Comparison of ENCODE assay signal across 1 cellular context in genomic region chr1:223720987-223721591, GRCh38.
TF ChIP-seq lines count a peak whose summit lies in the region.

No MANE protein-coding gene starts in this region.

TF ChIP-seq in K562, 482 proteins besides CTCF, POLR2A, EP300 and RAD21:
- TF ChIP-seq STAT5B (CRISPR knock-in tag; IDR thresholded peaks at IDR 0.05) (no peak), SRSF1 (IDR thresholded peaks at IDR 0.05; ENCODE audit: low read depth, low read length) (no peak), WHSC1 (IDR thresholded peaks at IDR 0.05; ENCODE audit: low read length) (peak; percentile 34), RBFOX2 (IDR thresholded peaks at IDR 0.05; ENCODE audit: low read depth, low read length) (peak; percentile 41)
- TF ChIP-seq, protein P1, sequence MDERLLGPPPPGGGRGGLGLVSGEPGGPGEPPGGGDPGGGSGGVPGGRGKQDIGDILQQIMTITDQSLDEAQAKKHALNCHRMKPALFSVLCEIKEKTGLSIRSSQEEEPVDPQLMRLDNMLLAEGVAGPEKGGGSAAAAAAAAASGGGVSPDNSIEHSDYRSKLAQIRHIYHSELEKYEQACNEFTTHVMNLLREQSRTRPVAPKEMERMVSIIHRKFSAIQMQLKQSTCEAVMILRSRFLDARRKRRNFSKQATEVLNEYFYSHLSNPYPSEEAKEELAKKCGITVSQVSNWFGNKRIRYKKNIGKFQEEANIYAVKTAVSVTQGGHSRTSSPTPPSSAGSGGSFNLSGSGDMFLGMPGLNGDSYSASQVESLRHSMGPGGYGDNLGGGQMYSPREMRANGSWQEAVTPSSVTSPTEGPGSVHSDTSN (CRISPR knock-in tag; IDR thresholded peaks at IDR 0.05; ENCODE audit: low read depth), result no peak
- TF ChIP-seq, protein P1 (tag; conservative IDR thresholded peaks at IDR 0.05; ENCODE audit: low read depth), result no peak
